Comparison of ENCODE assay signal across 29 cellular contexts in genomic region chr5:96374653-96375052, GRCh38. TPM values are rescaled to one million over a fixed set of nuclear protein-coding genes. Genes with fewer than 3 reads are reported as not detected.
A peak's percentile ranks its signal among the peaks of the same experiment; 100 is the strongest.
DNase-seq lines count a peak whose midpoint lies in the region; ATAC-seq and TF ChIP-seq lines count a peak whose summit lies in the region.
"Had no signal": no experiment of that assay in that cellular context is flagged by ENCODE, and none has a peak within 500 bp of the region (broad histone marks: within the 10 kb centered on the region; RNA-seq: fewer than 3 reads in every experiment).

No MANE protein-coding gene starts in this region.

- H3K4me1 ChIP-seq in neural progenitor cell, result peaks cover 6% of the 10 kb centered on the region
- H3K4me1 ChIP-seq: ascending aorta, tibial nerve had no signal

- TF ChIP-seq CTCF in GM12865 (IDR thresholded peaks at IDR 0.05; ENCODE audit: insufficient read depth, low read depth, low read length, missing control alignments) (no peak), neural progenitor cell (IDR thresholded peaks at IDR 0.05) (no peak)

- H3K27me3 Mint-ChIP-seq in T-helper 17 cell, result peaks cover 41% of the 10 kb centered on the region
- H3K27me3 Mint-ChIP-seq in neural progenitor cell (ENCODE audit: insufficient read depth, low read depth), result no peaks in the 10 kb centered on the region

- no peak overlapping the region for H3K27ac ChIP-seq in neural progenitor cell
- H3K27ac ChIP-seq: ascending aorta, cardiac muscle cell, tibial nerve had no signal

- H3K4me1 Mint-ChIP-seq in T-helper 17 cell (peaks cover 14% of the 10 kb centered on the region), neural progenitor cell (peaks cover 8% of the 10 kb centered on the region)
- H3K4me1 Mint-ChIP-seq: activated naive CD8-positive, alpha-beta T cell treated with anti-CD3 and anti-CD28 coated beads, Interleukin-2, amount 10 ng/mL, durations not matched to agents 7 days and 5 days; B cell; nephron had no signal

- H3K79me2 ChIP-seq in neural progenitor cell (ENCODE audit: low read depth), result no peaks in the 10 kb centered on the region

- H3F3A ChIP-seq in neural progenitor cell (ENCODE audit: low read depth), result no peaks in the 10 kb centered on the region

- DNase-seq in activated naive CD4-positive, alpha-beta T cell treated with Interleukin-2 at 50 U/mL for 16 hours, result peak; percentile 32
- DNase-seq in activated naive CD4-positive, alpha-beta T cell treated with anti-CD3 and anti-CD28 coated beads, Interleukin-2, amount 50 U/mL, for 72 hours (ENCODE audit: low spot score in 2 of 2), result no peak
- DNase-seq in GM12865 (ENCODE audit: low read depth) (peak; percentile 9), T-helper 17 cell (no peak), neural progenitor cell (ENCODE audit: low spot score) (no peak), epidermal melanocyte (ENCODE audit: insufficient read length, low spot score) (no peak)
- DNase-seq: ACHN; activated CD4-positive, CD25-positive, alpha-beta regulatory T cell; activated naive CD8-positive, alpha-beta T cell treated with anti-CD3 and anti-CD28 coated beads, Interleukin-2, amount 10 ng/mL, durations not matched to agents 7 days and 5 days; cortex of kidney; DMS153; effector memory CD4-positive, alpha-beta T cell; erythroblast; Kasumi-1; left colon; NCI-H1436; NCI-H2081; NCI-H524 treated with DMSO at 0.1 percent for 48 hours had no signal

- H3K4me3 Mint-ChIP-seq in T-helper 17 cell (peak overlapping the region; percentile 77), neural progenitor cell (no peak overlapping the region)
- H3K4me3 Mint-ChIP-seq: activated naive CD8-positive, alpha-beta T cell treated with anti-CD3 and anti-CD28 coated beads, Interleukin-2, amount 10 ng/mL, durations not matched to agents 7 days and 5 days; B cell; nephron; T-helper 1 cell treated with Interleukin-12 subunit alpha and Interleukin-12 subunit beta and Interleukin-4 antibody, amounts not matched to agents 30 μg/mL and 1 μg/mL, for 36 hours had no signal

- H3K4me3 ChIP-seq in GM12865 (ENCODE audit: low read depth, low read length) (no peak overlapping the region), neural progenitor cell (no peak overlapping the region)
- H3K4me3 ChIP-seq: ascending aorta, cardiac muscle cell, tibial nerve had no signal

- no peaks in the 10 kb centered on the region for H3K36me3 ChIP-seq in neural progenitor cell
- H3K36me3 ChIP-seq: ascending aorta, cardiac muscle cell, tibial nerve had no signal

- no peaks in the 10 kb centered on the region for H4K20me1 ChIP-seq in neural progenitor cell (ENCODE audit: low read depth)

- H3K27me3 ChIP-seq in neural progenitor cell, result no peaks in the 10 kb centered on the region
- H3K27me3 ChIP-seq: ascending aorta, cardiac muscle cell, tibial nerve had no signal

- no peak overlapping the region for H3K27ac Mint-ChIP-seq in activated naive CD4-positive, alpha-beta T cell treated with anti-CD3 and anti-CD28 coated beads, Interleukin-2, amount 50 U/mL, for 72 hours
- H3K27ac Mint-ChIP-seq in T-helper 17 cell (no peak overlapping the region), neural progenitor cell (no peak overlapping the region)
- H3K27ac Mint-ChIP-seq: activated naive CD8-positive, alpha-beta T cell treated with anti-CD3 and anti-CD28 coated beads, Interleukin-2, amount 10 ng/mL, durations not matched to agents 7 days and 5 days; B cell; nephron; T-helper 1 cell treated with Interleukin-12 subunit alpha and Interleukin-12 subunit beta and Interleukin-4 antibody, amounts not matched to agents 30 μg/mL and 1 μg/mL, for 36 hours had no signal

- H3K9me3 ChIP-seq in T-helper 17 cell (ENCODE audit: control insufficient read depth, low read length, poor library complexity, severe bottlenecking) (no peaks in the 10 kb centered on the region), neural progenitor cell (ENCODE audit: low read depth) (no peaks in the 10 kb centered on the region)
- H3K9me3 ChIP-seq: ascending aorta, tibial nerve had no signal

- no peaks in the 10 kb centered on the region for H3K9me3 Mint-ChIP-seq in activated naive CD4-positive, alpha-beta T cell treated with anti-CD3 and anti-CD28 coated beads, Interleukin-2, amount 50 U/mL, for 72 hours
- no peaks in the 10 kb centered on the region for H3K9me3 Mint-ChIP-seq in neural progenitor cell
- H3K9me3 Mint-ChIP-seq: activated naive CD8-positive, alpha-beta T cell treated with anti-CD3 and anti-CD28 coated beads, Interleukin-2, amount 10 ng/mL, durations not matched to agents 7 days and 5 days; nephron; T-helper 1 cell treated with Interleukin-12 subunit alpha and Interleukin-12 subunit beta and Interleukin-4 antibody, amounts not matched to agents 30 μg/mL and 1 μg/mL, for 36 hours had no signal

- H3K9ac ChIP-seq in neural progenitor cell, result no peak overlapping the region

- no peak overlapping the region for H3K4me2 ChIP-seq in neural progenitor cell

- no peaks in the 10 kb centered on the region for H3K36me3 Mint-ChIP-seq in activated naive CD4-positive, alpha-beta T cell treated with anti-CD3 and anti-CD28 coated beads, Interleukin-2, amount 50 U/mL, for 72 hours
- H3K36me3 Mint-ChIP-seq in T-helper 17 cell (ENCODE audit: low read depth) (peaks cover 2% of the 10 kb centered on the region), neural progenitor cell (no peaks in the 10 kb centered on the region)
- H3K36me3 Mint-ChIP-seq: activated naive CD8-positive, alpha-beta T cell treated with anti-CD3 and anti-CD28 coated beads, Interleukin-2, amount 10 ng/mL, durations not matched to agents 7 days and 5 days had no signal

- no peak for ATAC-seq in activated naive CD4-positive, alpha-beta T cell treated with anti-CD3 and anti-CD28 coated beads, Interleukin-2, amount 50 U/mL, for 72 hours
- ATAC-seq in T-helper 17 cell, result peak; percentile 83
- ATAC-seq in HG03196 (IDR thresholded peaks at IDR 0.05; ENCODE audit: unreplicated experiment), result no peak
- ATAC-seq: HCT116, HepG2, left colon had no signal

- H2AFZ ChIP-seq in neural progenitor cell (replicated peaks), result peak overlapping the region; percentile 22

RNA-seq across cellular contexts. Expression of gene PCSK1, which starts 58.4 kb away (rescaled TPM):
- not detected for total RNA-seq in activated naive CD4-positive, alpha-beta T cell treated with anti-CD3 and anti-CD28 coated beads, Interleukin-2, amount 50 U/mL, for 72 hours
- total RNA-seq in T-helper 17 cell, result not detected
- 2.3 and 3.9 TPM in 2 replicates for total RNA-seq in neural progenitor cell (ENCODE audit: low replicate concordance)
- total RNA-seq: activated naive CD8-positive, alpha-beta T cell treated with anti-CD3 and anti-CD28 coated beads, Interleukin-2, amount 10 ng/mL, durations not matched to agents 7 days and 5 days; B cell; cardiac muscle cell; HepG2; mononuclear cell; osteocyte had no signal

Comparison
In these comparisons a context has a peak if more than half of its experiments do, and no peak if none do; other contexts are left out.
1. DNase-seq: peak in activated naive CD4-positive, alpha-beta T cell treated with Interleukin-2 at 50 U/mL for 16 hours (single experiment) and GM12865 (single experiment); none in activated naive CD4-positive, alpha-beta T cell treated with anti-CD3 and anti-CD28 coated beads, Interleukin-2, amount 50 U/mL, for 72 hours (0 of 2), T-helper 17 cell (0 of 3), neural progenitor cell (single experiment) and epidermal melanocyte (single experiment).